ENCODE assay signal across 2 cellular contexts in the genomic region with DNA sequence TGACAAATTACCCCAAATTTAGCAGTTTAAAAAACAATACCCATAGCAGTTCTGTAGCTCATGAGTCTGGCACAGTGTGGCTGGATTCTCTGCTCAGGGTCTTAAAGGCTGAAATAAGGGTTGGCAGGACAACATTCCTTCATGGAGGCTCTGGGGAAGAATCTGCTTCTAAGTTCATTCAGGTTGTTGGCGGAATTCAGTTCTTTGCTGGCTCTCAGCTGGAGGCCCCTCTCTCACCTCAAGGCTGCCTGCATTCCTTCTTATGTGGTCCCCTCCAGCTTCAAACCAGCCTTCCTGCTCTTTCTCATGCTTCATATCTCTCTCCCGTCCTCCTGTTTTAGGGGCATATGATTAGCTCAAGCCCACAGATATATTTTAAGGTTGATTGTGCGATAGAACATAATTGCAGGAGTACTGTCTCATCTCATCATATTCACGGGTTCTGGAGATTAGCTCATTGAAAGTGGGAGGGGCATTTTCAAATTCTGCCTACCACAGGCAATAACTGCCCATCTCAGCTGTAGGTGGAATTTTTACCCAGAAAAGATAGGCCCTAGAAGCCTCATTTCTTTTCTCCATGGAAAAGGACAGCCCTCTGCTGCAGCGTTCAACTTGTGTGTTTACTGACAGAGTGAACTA.
TF ChIP-seq lines count a peak whose summit lies in the region.

No MANE protein-coding gene starts in this region.

TF ChIP-seq in WTC11, 78 proteins besides CTCF, POLR2A, EP300 and RAD21:
- TF ChIP-seq SOX15 (CRISPR knock-in tag; IDR thresholded peaks at IDR 0.05) (no peak), ZNF396 (CRISPR knock-in tag; IDR thresholded peaks at IDR 0.05; ENCODE audit: borderline replicate concordance) (no peak), NR3C1 (CRISPR knock-in tag; conservative IDR thresholded peaks at IDR 0.05; ENCODE audit: low read depth) (no peak), ZNF138 (CRISPR knock-in tag; conservative IDR thresholded peaks at IDR 0.05) (no peak)

TF ChIP-seq in endothelial cell of umbilical vein, 7 proteins besides CTCF, POLR2A, EP300 and RAD21:
- TF ChIP-seq POLR2AphosphoS5 (IDR thresholded peaks at IDR 0.05; ENCODE audit: insufficient read depth, low read depth, low read length) (no peak), GATA2 (IDR thresholded peaks at IDR 0.05; ENCODE audit: insufficient read depth, insufficient read length, low read depth, low read length) (no peak), EZH2 (IDR thresholded peaks at IDR 0.05; ENCODE audit: borderline replicate concordance, low read depth, low read length, severe bottlenecking) (no peak), MYC (IDR thresholded peaks at IDR 0.05; ENCODE audit: low read depth, low read length) (no peak), FOS (IDR thresholded peaks at IDR 0.05; ENCODE audit: borderline replicate concordance, insufficient read depth, low read length) (no peak), MAX (IDR thresholded peaks at IDR 0.05; ENCODE audit: insufficient read depth, insufficient read length) (no peak), JUN (IDR thresholded peaks at IDR 0.05; ENCODE audit: borderline replicate concordance, insufficient read depth, insufficient read length, low read depth) (no peak)
